In genomic region chr6:148441454-148441911, GRCh38 we compare ENCODE assay signal across 8 cellular contexts.
DNase-seq lines count a peak whose midpoint lies in the region; ATAC-seq lines count a peak whose summit lies in the region.

No MANE protein-coding gene starts in this region.

- peaks cover 15% of the 10 kb centered on the region for H3K4me1 Mint-ChIP-seq in activated T-cell treated with anti-CD3 and anti-CD28 coated beads, Interleukin-2, amount 50 U/mL, for 24 hours (ENCODE audit: low read depth)
- H3K4me1 Mint-ChIP-seq in stimulated activated naive B cell treated with anti-CD40 and anti-IgM and Interleukin-4, amounts not matched to agents 10 μg/mL and 1 μg/mL and 100 μg/mL, for 72 hours: peaks cover 7 to 13% of the 10 kb centered on the region in 2 donors

- ATAC-seq in stimulated activated naive B cell treated with anti-CD40 and anti-IgM and Interleukin-4, amounts not matched to agents 10 μg/mL and 1 μg/mL and 100 μg/mL, for 72 hours (replicated peaks): peak; percentile 96 to 99

- DNase-seq in activated T-cell treated with anti-CD3 and anti-CD28 coated beads, Interleukin-2, amount 50 U/mL, for 24 hours: no peak
- DNase-seq in activated T-cell treated with anti-CD3 and anti-CD28 coated beads for 4 hours (no peak), RPMI7951 (ENCODE audit: low read depth) (peak; percentile 86), fibroblast of peridontal ligament (ENCODE audit: extremely low read depth) (peak; percentile 74), NCI-H2107 treated with DMSO at 0.1 percent for 48 hours (lab: John Stamatoyannopoulos, UW; ENCODE audit: unreplicated experiment) (no peak), HK-2 (ENCODE audit: unreplicated experiment) (no peak)
- no peak for DNase-seq in stimulated activated naive B cell treated with anti-CD40 and anti-IgM and Interleukin-4, amounts not matched to agents 10 μg/mL and 1 μg/mL and 100 μg/mL, for 72 hours
- DNase-seq in activated naive CD4-positive, alpha-beta T cell (lab: John Stamatoyannopoulos, UW): no peak

- peak overlapping the region; percentile 2 for H3K27ac Mint-ChIP-seq in activated T-cell treated with anti-CD3 and anti-CD28 coated beads, Interleukin-2, amount 50 U/mL, for 24 hours
- H3K27ac Mint-ChIP-seq in stimulated activated naive B cell treated with anti-CD40 and anti-IgM and Interleukin-4, amounts not matched to agents 10 μg/mL and 1 μg/mL and 100 μg/mL, for 72 hours: no peak overlapping the region

- H3K9me3 Mint-ChIP-seq in activated T-cell treated with anti-CD3 and anti-CD28 coated beads, Interleukin-2, amount 50 U/mL, for 24 hours: no peaks in the 10 kb centered on the region
- no peaks in the 10 kb centered on the region for H3K9me3 Mint-ChIP-seq in stimulated activated naive B cell treated with anti-CD40 and anti-IgM and Interleukin-4, amounts not matched to agents 10 μg/mL and 1 μg/mL and 100 μg/mL, for 72 hours

- H3K4me3 Mint-ChIP-seq in activated T-cell treated with anti-CD3 and anti-CD28 coated beads, Interleukin-2, amount 50 U/mL, for 24 hours: no peak overlapping the region
- no peak overlapping the region for H3K4me3 Mint-ChIP-seq in stimulated activated naive B cell treated with anti-CD40 and anti-IgM and Interleukin-4, amounts not matched to agents 10 μg/mL and 1 μg/mL and 100 μg/mL, for 72 hours

- H3K27me3 Mint-ChIP-seq in activated T-cell treated with anti-CD3 and anti-CD28 coated beads, Interleukin-2, amount 50 U/mL, for 24 hours: peaks cover 57% of the 10 kb centered on the region
- peaks cover 18 to 19% of the 10 kb centered on the region in 2 donors for H3K27me3 Mint-ChIP-seq in stimulated activated naive B cell treated with anti-CD40 and anti-IgM and Interleukin-4, amounts not matched to agents 10 μg/mL and 1 μg/mL and 100 μg/mL, for 72 hours

- no peaks in the 10 kb centered on the region for H3K36me3 Mint-ChIP-seq in activated T-cell treated with anti-CD3 and anti-CD28 coated beads, Interleukin-2, amount 50 U/mL, for 24 hours (ENCODE audit: low read depth)
- H3K36me3 Mint-ChIP-seq in stimulated activated naive B cell treated with anti-CD40 and anti-IgM and Interleukin-4, amounts not matched to agents 10 μg/mL and 1 μg/mL and 100 μg/mL, for 72 hours: no peaks in the 10 kb centered on the region

Comparison
In these comparisons a context has a peak if more than half of its experiments do, and no peak if none do; other contexts are left out.
1. DNase-seq: peak in RPMI7951 (single experiment) and fibroblast of peridontal ligament (single experiment); none in activated T-cell treated with anti-CD3 and anti-CD28 coated beads, Interleukin-2, amount 50 U/mL, for 24 hours (single experiment), activated T-cell treated with anti-CD3 and anti-CD28 coated beads for 4 hours (single experiment), stimulated activated naive B cell treated with anti-CD40 and anti-IgM and Interleukin-4, amounts not matched to agents 10 μg/mL and 1 μg/mL and 100 μg/mL, for 72 hours (single experiment), activated naive CD4-positive, alpha-beta T cell (0 of 4), NCI-H2107 treated with DMSO at 0.1 percent for 48 hours (single experiment) and HK-2 (single experiment).